In genomic region chr21:35432601-35433000, GRCh38 we compare ENCODE assay signal across 3 cellular contexts.
A peak's percentile ranks its signal among the peaks of the same experiment; 100 is the strongest.
DNase-seq lines count a peak whose midpoint lies in the region; TF ChIP-seq lines count a peak whose summit lies in the region.
"Not testable (repeated sequence)": the region's sequence is repeated elsewhere in the genome, so short reads cannot be mapped to it uniquely, and the experiment has no call there.

No MANE protein-coding gene starts in this region.

- not testable (repeated sequence) for H3K36me3 ChIP-seq in HEK293 (ENCODE audit: control insufficient read depth in 2 of 2, insufficient read depth in 1 of 2, low read length in 2 of 2); Karpas-422 (ENCODE audit: insufficient read depth, low read length)

- not testable (repeated sequence) for H3K4me3 ChIP-seq in HEK293 (ENCODE audit: low read depth, low read length); Karpas-422 (ENCODE audit: low read length)

- H2AFZ ChIP-seq in Karpas-422 (ENCODE audit: low read length) = not testable (repeated sequence)

- POLR2A ChIA-PET in HEK293 (lab: Yijun Ruan, JAX) = not testable (repeated sequence)

- not testable (repeated sequence) for H3K27me3 ChIP-seq in Karpas-422 (ENCODE audit: low read length)

- not testable (repeated sequence) for H4K20me1 ChIP-seq in Karpas-422 (ENCODE audit: insufficient read depth, low read depth, low read length)

- not testable (repeated sequence) for TF ChIP-seq CTCF in HEK293 (tag by site-specific recombination; IDR thresholded peaks at IDR 0.05)

- not testable (repeated sequence) for H3K4me1 ChIP-seq in HEK293 (ENCODE audit: control insufficient read depth, insufficient read depth, low read length)
- peaks cover 12% of the 10 kb centered on the region for H3K4me1 ChIP-seq in Karpas-422 (ENCODE audit: low read length)

- H3K9me3 Mint-ChIP-seq in activated naive CD4-positive, alpha-beta T cell treated with anti-CD3 and anti-CD28 coated beads, Interleukin-2, amount 50 U/mL, for 24 hours = not testable (repeated sequence)

- CTCF ChIA-PET in HEK293 (lab: Yijun Ruan, JAX) = not testable (repeated sequence)

- peak; percentile 49 for DNase-seq in Karpas-422

- not testable (repeated sequence) for H3K36me3 Mint-ChIP-seq in activated naive CD4-positive, alpha-beta T cell treated with anti-CD3 and anti-CD28 coated beads, Interleukin-2, amount 50 U/mL, for 24 hours

- not testable (repeated sequence) for H3K27me3 Mint-ChIP-seq in activated naive CD4-positive, alpha-beta T cell treated with anti-CD3 and anti-CD28 coated beads, Interleukin-2, amount 50 U/mL, for 24 hours

- peaks cover 16% of the 10 kb centered on the region for H3K4me1 Mint-ChIP-seq in activated naive CD4-positive, alpha-beta T cell treated with anti-CD3 and anti-CD28 coated beads, Interleukin-2, amount 50 U/mL, for 24 hours

- H3K27ac Mint-ChIP-seq in activated naive CD4-positive, alpha-beta T cell treated with anti-CD3 and anti-CD28 coated beads, Interleukin-2, amount 50 U/mL, for 24 hours = peak overlapping the region; percentile 30

- H3K4me3 Mint-ChIP-seq in activated naive CD4-positive, alpha-beta T cell treated with anti-CD3 and anti-CD28 coated beads, Interleukin-2, amount 50 U/mL, for 24 hours = not testable (repeated sequence)

- H3K79me2 ChIP-seq in Karpas-422 (ENCODE audit: low read length) = not testable (repeated sequence)

- not testable (repeated sequence) for H3K9me3 ChIP-seq in HEK293 (ENCODE audit: control insufficient read depth, insufficient read depth, low read depth, low read length); Karpas-422 (ENCODE audit: low read length)

- not testable (repeated sequence) for H3K4me2 ChIP-seq in Karpas-422 (ENCODE audit: low read depth, low read length, poor library complexity, severe bottlenecking)

- H3K27ac ChIP-seq in HEK293 (ENCODE audit: extremely low read depth, low read depth, low read length); Karpas-422 (ENCODE audit: low read length): not testable (repeated sequence)

- H3K9me2 ChIP-seq in Karpas-422 (replicated peaks; ENCODE audit: insufficient read depth, low read length) = not testable (repeated sequence)

- H3K9ac ChIP-seq in Karpas-422 (ENCODE audit: low read length) = not testable (repeated sequence)

TF ChIP-seq in HEK293, 187 proteins besides CTCF, POLR2A, EP300 and RAD21:
- TF ChIP-seq ZNF302 (tag by site-specific recombination; IDR thresholded peaks at IDR 0.05; ENCODE audit: low read depth) = peak; percentile 93
